In the genomic region with DNA sequence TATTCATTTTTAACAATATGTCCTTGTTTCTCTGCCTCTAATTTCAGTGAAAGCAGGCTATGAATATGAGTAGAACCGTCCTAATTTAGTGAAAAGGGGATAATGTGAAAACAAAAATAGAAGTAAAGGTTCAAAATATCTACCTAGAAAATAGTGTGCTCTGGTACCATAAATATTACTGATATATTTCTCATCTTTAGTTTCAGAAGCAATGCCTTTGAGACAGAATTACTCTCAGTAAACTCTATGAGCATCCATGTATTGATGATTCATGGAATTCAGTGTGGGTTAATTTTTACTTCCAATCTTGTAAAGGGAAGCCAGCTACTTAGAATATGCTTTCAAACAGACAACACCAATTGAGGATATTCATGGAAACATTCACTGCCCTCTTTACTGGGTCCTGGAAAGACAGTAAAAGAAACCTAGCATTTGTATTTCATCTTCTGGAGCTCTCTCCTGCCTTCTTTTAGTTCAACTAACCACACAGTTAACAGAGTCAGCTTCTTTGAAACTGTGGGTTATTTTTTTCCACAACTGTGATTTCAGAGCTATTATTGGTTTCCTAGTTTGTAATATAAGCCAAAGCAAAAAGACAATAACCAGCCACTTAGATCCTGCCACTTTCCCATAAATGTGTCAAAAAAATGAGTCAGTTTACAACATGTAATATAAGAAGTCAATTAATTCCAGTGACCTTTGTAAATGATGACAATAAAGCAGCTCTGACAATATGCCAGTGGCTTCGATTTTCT, we compare ENCODE assay signal across 8 cellular contexts. TPM values are rescaled to one million over a fixed set of nuclear protein-coding genes. Genes with fewer than 3 reads are reported as not detected.
DNase-seq lines count a peak whose midpoint lies in the region; ATAC-seq and TF ChIP-seq lines count a peak whose summit lies in the region.

No MANE protein-coding gene starts in this region.

- no peak overlapping the region for H2AFZ ChIP-seq in IMR-90 (replicated peaks; ENCODE audit: low read length, poor library complexity)

- dilution Hi-C loops in IMR-90 (cut with HindIII; ENCODE audit: low sequenced_read_pairs, unreplicated experiment), result no loop called here

- ATAC-seq in left ventricle myocardium superior (no peak), IMR-90 (ENCODE audit: low read depth) (no peak), upper lobe of left lung (ENCODE audit: low FRiP score in 2 of 2) (no peak), aorta (ENCODE audit: low FRiP score) (no peak)

- H3K4me2 ChIP-seq in IMR-90 (ENCODE audit: low read depth, low read length), result peak overlapping the region; percentile 69

- H3K4me1 ChIP-seq in left ventricle myocardium inferior (peaks cover 48% of the 10 kb centered on the region), IMR-90 (ENCODE audit: control insufficient read depth, insufficient read depth, low read length) (no peaks in the 10 kb centered on the region), upper lobe of left lung (no peaks in the 10 kb centered on the region), aorta (ENCODE audit: control insufficient read depth in 1 of 2, insufficient read depth in 2 of 2, low read length in 2 of 2) (peaks cover 0 to 4% of the 10 kb centered on the region in 2 donors), Caco-2 (no peaks in the 10 kb centered on the region)

- H3K36me3 ChIP-seq in left ventricle myocardium inferior (no peaks in the 10 kb centered on the region), IMR-90 (ENCODE audit: control insufficient read depth, insufficient read depth, low read length) (no peaks in the 10 kb centered on the region), upper lobe of left lung (no peaks in the 10 kb centered on the region), aorta (ENCODE audit: control insufficient read depth in 1 of 2, insufficient read depth in 2 of 2, low read length in 1 of 2) (no peaks in the 10 kb centered on the region), Caco-2 (ENCODE audit: control insufficient read depth, insufficient read depth, low read length) (no peaks in the 10 kb centered on the region)

- POLR2A ChIA-PET in IMR-90 (lab: Charles Lee; ENCODE audit: unreplicated experiment), result interaction anchor here (0.6 kb wide), 1 partner anchor 10 kb away, joined by 3 read pairs; no protein-coding TSS in a partner anchor
- POLR2A ChIA-PET in Caco-2 (lab: Charles Lee), result no interaction called here

- H3K27ac ChIP-seq in left ventricle myocardium inferior (replicated peaks), result no peak overlapping the region
- H3K27ac ChIP-seq in IMR-90 (ENCODE audit: insufficient read depth, low read length), result no peak overlapping the region
- peak overlapping the region; percentile 47 for H3K27ac ChIP-seq in cingulate gyrus (ENCODE audit: low read depth, low read length)
- peak overlapping the region in 2 of 4 donors; percentile 23 to 44 for H3K27ac ChIP-seq in upper lobe of left lung
- H3K27ac ChIP-seq in aorta (ENCODE audit: low read depth in 1 of 2, low read length in 2 of 2), result no peak overlapping the region

- DNase-seq in left ventricle myocardium inferior, result no peak
- DNase-seq in left ventricle myocardium superior, result no peak
- no peak for DNase-seq in IMR-90
- DNase-seq in upper lobe of left lung, result no peak
- no peak for DNase-seq in aorta
- DNase-seq in stimulated activated CD4-positive, alpha-beta T cell treated with anti-CD3 and anti-CD28 coated beads, Interleukin-4, amount 100 ng/mL, for 4 hours, result no peak
- DNase-seq in Caco-2, result no peak

- peak overlapping the region; percentile 22 for H2BK5ac ChIP-seq in IMR-90 (ENCODE audit: low read depth, low read length, poor library complexity, severe bottlenecking)

- H3K27ac Mint-ChIP-seq in Caco-2 (ENCODE audit: unreplicated experiment), result no peak overlapping the region

- H4K20me1 ChIP-seq in IMR-90 (ENCODE audit: insufficient read depth, low read length), result no peaks in the 10 kb centered on the region

- WGBS in IMR-90 (ENCODE audit: extremely low coverage in 2 of 2, insufficient read length in 1 of 2), 2 experiments, result no CpG with 5 or more reads among the region's 2 CpGs
- WGBS in upper lobe of left lung, 2 donors, result 50 to 65% methylated on average over 2 of the region's 2 CpGs
- 68 to 76% methylated on average over 2 of the region's 2 CpGs for WGBS in aorta, 2 donors

- no peak overlapping the region for H3K18ac ChIP-seq in IMR-90 (ENCODE audit: low read depth, low read length)

- H3K9me3 ChIP-seq in left ventricle myocardium inferior (replicated peaks) (no peaks in the 10 kb centered on the region), IMR-90 (ENCODE audit: control insufficient read depth, insufficient read depth, low read length) (no peaks in the 10 kb centered on the region), upper lobe of left lung (no peaks in the 10 kb centered on the region), aorta (ENCODE audit: control insufficient read depth, low read length) (no peaks in the 10 kb centered on the region), Caco-2 (no peaks in the 10 kb centered on the region)

- BruUV-seq in IMR-90 (replicated peaks; lab: Mats Ljungman, UMichigan) (no TSS peak), Caco-2 (replicated peaks; lab: Mats Ljungman, UMichigan) (no TSS peak)

- in situ Hi-C loops in IMR-90 (cut with MboI; ENCODE audit: low sequenced_read_pairs), result loop anchor here (5.0 to 10.0 kb wide), 2 partner anchors 395 to 642 kb away; no protein-coding TSS in a partner anchor

- H2BK20ac ChIP-seq in IMR-90 (ENCODE audit: low read depth, low read length), result 0 out of 2 replicates have a peak overlapping the region, but pooled peaks have one; percentile 39

- H3K27me3 Mint-ChIP-seq in Caco-2 (ENCODE audit: insufficient read depth, unreplicated experiment), result no peaks in the 10 kb centered on the region

- H3K4me3 ChIP-seq in left ventricle myocardium inferior, result peak overlapping the region; percentile 66
- H3K4me3 ChIP-seq in IMR-90 (ENCODE audit: insufficient read depth, low read depth, low read length), result peak overlapping the region; percentile 39; the same call in 1 of the 2 replicates
- H3K4me3 ChIP-seq in upper lobe of left lung, result peak overlapping the region in 3 of 4 donors; percentile 18 to 37 (median 35)
- no peak overlapping the region for H3K4me3 ChIP-seq in aorta (ENCODE audit: low read length in 2 of 2)
- H3K4me3 ChIP-seq in Caco-2 (ENCODE audit: low read depth, low read length), result no peak overlapping the region

- no peak for TF ChIP-seq RAD21 in IMR-90 (IDR thresholded peaks at IDR 0.05; ENCODE audit: low read length)

- H3K36me3 Mint-ChIP-seq in Caco-2 (ENCODE audit: insufficient read depth, unreplicated experiment), result no peaks in the 10 kb centered on the region

- peak overlapping the region; percentile 45; the same call in 1 of the 2 replicates for H3K9ac ChIP-seq in IMR-90 (ENCODE audit: low read depth, low read length)

- H3K23ac ChIP-seq in IMR-90 (ENCODE audit: low read depth, low read length), result peak overlapping the region; percentile 30; the same call in 1 of the 2 replicates

- H2BK15ac ChIP-seq in IMR-90 (ENCODE audit: low read depth, low read length), result no peak overlapping the region

- no peak for TF ChIP-seq EP300 in upper lobe of left lung (IDR thresholded peaks at IDR 0.05)

- H3K9me1 ChIP-seq in IMR-90 (ENCODE audit: insufficient read depth, low read length), result peaks cover 3% of the 10 kb centered on the region; the same call in 1 of the 2 replicates

- H3K79me1 ChIP-seq in IMR-90 (ENCODE audit: low read depth in 1 of 2, low read length in 2 of 2), result peaks cover 5 to 9% of the 10 kb centered on the region in 2 experiments; a peak in 2 of 4 replicates

- H2AK5ac ChIP-seq in IMR-90 (ENCODE audit: low read depth, low read length), result no peak overlapping the region

- H3K27me3 ChIP-seq in left ventricle myocardium inferior (ENCODE audit: low read depth) (no peaks in the 10 kb centered on the region), IMR-90 (ENCODE audit: control insufficient read depth, insufficient read depth, low read length) (no peaks in the 10 kb centered on the region), upper lobe of left lung (no peaks in the 10 kb centered on the region), aorta (ENCODE audit: control insufficient read depth in 1 of 2, insufficient read depth in 2 of 2, low read length in 1 of 2) (no peaks in the 10 kb centered on the region), Caco-2 (replicated peaks; ENCODE audit: control insufficient read depth, insufficient read depth, low read length) (no peaks in the 10 kb centered on the region)

- no peak overlapping the region for H3K4ac ChIP-seq in IMR-90 (ENCODE audit: low read depth, low read length)

- no peak overlapping the region for H4K91ac ChIP-seq in IMR-90 (ENCODE audit: insufficient read depth, low read depth, low read length)

- intact Hi-C loops in left ventricle myocardium inferior (cut with micrococcal nuclease) (no loop called here), left ventricle myocardium superior (cut with micrococcal nuclease) (loop anchor here (10.0 kb wide), 1 partner anchor 642 kb away; no protein-coding TSS in a partner anchor), IMR-90 (cut with micrococcal nuclease) (loop anchor here (10.0 kb wide), 2 partner anchors 558 to 648 kb away; no protein-coding TSS in a partner anchor), aorta (cut with DNase I) (loop anchor here in 1 of 2 donors (5.0 kb wide), 1 partner anchor 395 kb away; no protein-coding TSS in a partner anchor), Caco-2 (cut with micrococcal nuclease; ENCODE audit: unreplicated experiment) (loop anchor here (10.0 kb wide), 1 partner anchor 472 kb away; a partner anchor contains a TSS)

- H3K4me3 Mint-ChIP-seq in Caco-2 (ENCODE audit: unreplicated experiment), result no peak overlapping the region

- H3K9me3 Mint-ChIP-seq in Caco-2 (ENCODE audit: unreplicated experiment), result no peaks in the 10 kb centered on the region

- TF ChIP-seq CTCF in left ventricle myocardium inferior (IDR thresholded peaks at IDR 0.05; ENCODE audit: borderline replicate concordance) (no peak), IMR-90 (conservative IDR thresholded peaks at IDR 0.05; ENCODE audit: low read depth, low read length) (no peak), upper lobe of left lung (IDR thresholded peaks at IDR 0.05) (no peak), Caco-2 (IDR thresholded peaks at IDR 0.05; ENCODE audit: insufficient read depth in 1 of 2, low read depth in 1 of 2, low read length in 1 of 2, severe bottlenecking in 1 of 2, unreplicated experiment in 1 of 2) (no peak)

- peak overlapping the region; percentile 61; the same call in 1 of the 2 replicates for H3K14ac ChIP-seq in IMR-90 (replicated peaks; ENCODE audit: low read depth, low read length)

- H2AK9ac ChIP-seq in IMR-90 (replicated peaks; ENCODE audit: low read depth, low read length, poor library complexity), result no peak overlapping the region

- H4K8ac ChIP-seq in IMR-90 (ENCODE audit: low read depth in 2 of 2, low read length in 2 of 2), result no peak overlapping the region

- H2BK120ac ChIP-seq in IMR-90 (ENCODE audit: low read depth, low read length), result 0 out of 2 replicates have a peak overlapping the region, but pooled peaks have one; percentile 68

- no peak overlapping the region; the same call in 1 of the 2 replicates for H3K56ac ChIP-seq in IMR-90 (ENCODE audit: extremely low read depth, insufficient read depth, low read length)

- no peaks in the 10 kb centered on the region for H3K4me1 Mint-ChIP-seq in Caco-2 (ENCODE audit: low read depth, unreplicated experiment)

- H4K5ac ChIP-seq in IMR-90 (ENCODE audit: low read depth, low read length), result no peak overlapping the region

- no peak for TF ChIP-seq POLR2A in IMR-90 (IDR thresholded peaks at IDR 0.05; ENCODE audit: low read depth, low read length)
- TF ChIP-seq POLR2A in upper lobe of left lung (IDR thresholded peaks at IDR 0.05), result no peak

- CTCF ChIA-PET in IMR-90 (lab: Yijun Ruan, JAX), result interaction anchor here (0.6 to 1.0 kb wide), 4 partner anchors 9 to 330 kb away, joined by 3 to 5 read pairs (median 3); no protein-coding TSS in a partner anchor
- CTCF ChIA-PET in Caco-2 (lab: Charles Lee), result interaction anchor here (0.6 kb wide), 1 partner anchor 20 kb away, joined by 10 read pairs; no protein-coding TSS in a partner anchor

RNA-seq across cellular contexts. Expression of a gene that starts 1.7 kb away (rescaled TPM):
- total RNA-seq in left ventricle myocardium inferior (7.4 TPM), left ventricle myocardium superior (10.6 TPM), IMR-90 (2012; rRNA removed) (15.2 and 15.8 TPM in 2 replicates), upper lobe of left lung (1 to 10 TPM in 4 of 6 donors, under 1 TPM in 1, not detected in 1; 0.89 to 5.4 (median 2.6) TPM), aorta (under 1 TPM; 0.51 to 0.62 TPM), Caco-2 (2022) (0.68 and 0.77 TPM in 2 replicates)
- polyA plus RNA-seq in IMR-90 (2012; rRNA removed) (6.1 and 6.9 TPM in 2 replicates), aorta (1 to 10 TPM in 1 of 2 donors, not detected in 1; 5.1 TPM)
- 1.1 and 1.3 TPM in 2 replicates for polyA plus RNA-seq in IMR-90 (2012; cell fraction: cytosol; rRNA removed)
- polyA plus RNA-seq in IMR-90 (2012; cell fraction: nucleus; rRNA removed; ENCODE audit: low replicate concordance), result 0.35 and 2.8 TPM in 2 replicates

Comparison
In these comparisons a context has a peak if more than half of its experiments do, and no peak if none do; other contexts are left out.
1. H3K4me3 ChIP-seq: peak in left ventricle myocardium inferior (single experiment), IMR-90 (single experiment) and upper lobe of left lung (3 of 4); none in aorta (0 of 2) and Caco-2 (single experiment).